Comparison of ENCODE assay signal across 19 cellular contexts in the genomic region with DNA sequence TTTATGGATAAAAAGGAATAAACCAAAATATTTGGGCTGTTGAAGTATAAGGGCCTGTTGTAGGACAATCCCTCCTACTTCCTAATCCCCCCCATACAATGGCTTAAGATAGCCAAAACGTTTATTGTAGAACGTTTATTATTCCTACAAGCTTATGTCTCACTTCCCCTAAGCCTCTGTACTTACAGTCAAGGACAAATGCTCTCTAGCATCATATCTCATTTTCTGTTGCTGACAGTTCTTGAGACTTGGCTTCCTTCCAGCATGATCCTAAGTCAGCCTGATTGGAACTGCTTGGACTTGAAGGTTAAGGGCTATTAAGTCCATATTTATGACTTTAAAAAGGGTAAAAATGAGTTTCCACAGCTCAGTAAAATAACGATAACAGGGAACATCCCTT. TPM values are rescaled to one million over a fixed set of nuclear protein-coding genes. Genes with fewer than 3 reads are reported as not detected.
A peak's percentile ranks its signal among the peaks of the same experiment; 100 is the strongest.
DNase-seq lines count a peak whose midpoint lies in the region; ATAC-seq, FAIRE-seq and TF ChIP-seq lines count a peak whose summit lies in the region.
"Had no signal": no experiment of that assay in that cellular context is flagged by ENCODE, and none has a peak within 500 bp of the region (broad histone marks: within the 10 kb centered on the region; RNA-seq: fewer than 3 reads in every experiment).

No MANE protein-coding gene starts in this region.

- no peak overlapping the region for H2AFZ ChIP-seq in HepG2 (ENCODE audit: low read length)
- H2AFZ ChIP-seq in endothelial cell of umbilical vein (ENCODE audit: low read depth, low read length), result no peak overlapping the region

- H3K4me3 ChIP-seq in HepG2 (replicated peaks in 1 of 3; ENCODE audit: insufficient read depth in 1 of 3, low read depth in 2 of 3, low read length in 3 of 3), result no peak overlapping the region
- H3K4me3 ChIP-seq in right lobe of liver, result no peak overlapping the region
- no peak overlapping the region for H3K4me3 ChIP-seq in endothelial cell of umbilical vein (replicated peaks in 1 of 3; ENCODE audit: insufficient read depth in 1 of 3, low read depth in 1 of 3, low read length in 3 of 3)
- no peak overlapping the region for H3K4me3 ChIP-seq in testis
- H3K4me3 ChIP-seq: dorsolateral prefrontal cortex had no signal

- no peak for TF ChIP-seq EP300 in HepG2 (IDR thresholded peaks at IDR 0.05; ENCODE audit: low read depth in 2 of 2, low read length in 2 of 2)
- no peak for TF ChIP-seq EP300 in HepG2 (CRISPR knock-in tag; IDR thresholded peaks at IDR 0.05; ENCODE audit: borderline replicate concordance)

- BruUV-seq in HepG2 (replicated peaks; lab: Mats Ljungman, UMichigan) (TSS peak; percentile 37), endothelial cell of umbilical vein (replicated peaks; lab: Mats Ljungman, UMichigan) (no TSS peak)

- H3K27ac ChIP-seq in HepG2 (ENCODE audit: extremely low read length, insufficient read depth, low read length) (no peak overlapping the region), right lobe of liver (no peak overlapping the region), endothelial cell of umbilical vein (ENCODE audit: insufficient read depth, low read depth, low read length) (no peak overlapping the region), testis (no peak overlapping the region)
- H3K27ac ChIP-seq: dorsolateral prefrontal cortex had no signal

- TF ChIP-seq RAD21 in HepG2 (CRISPR knock-in tag; IDR thresholded peaks at IDR 0.05), result no peak

- 90% methylated on average over 3 of the region's 3 CpGs for WGBS in HepG2 (ENCODE audit: low lambda C conversion rate)
- 66% methylated on average over 3 of the region's 3 CpGs for WGBS in right lobe of liver (ENCODE audit: insufficient coverage, low coverage, low lambda C conversion rate, missing lambda C conversion rate)
- WGBS in testis, 2 donors, result 27 to 42% methylated on average over 3 of the region's 3 CpGs

- H3K9me3 ChIP-seq in HepG2 (ENCODE audit: low read length) (no peaks in the 10 kb centered on the region), right lobe of liver (no peaks in the 10 kb centered on the region), endothelial cell of umbilical vein (replicated peaks; ENCODE audit: control insufficient read depth, insufficient read depth, low read length) (no peaks in the 10 kb centered on the region), testis (no peaks in the 10 kb centered on the region)

- H3K4me2 ChIP-seq in HepG2 (ENCODE audit: low read depth, low read length) (no peak overlapping the region), endothelial cell of umbilical vein (ENCODE audit: insufficient read depth, low read length) (no peak overlapping the region)

- H3K9ac ChIP-seq in HepG2 (ENCODE audit: insufficient read depth, low read depth, low read length) (no peak overlapping the region), endothelial cell of umbilical vein (replicated peaks; ENCODE audit: extremely low read depth, insufficient read depth, low read length) (no peak overlapping the region)

- FAIRE-seq in HepG2 (lab: Jason Lieb, UNC) (no peak), endothelial cell of umbilical vein (lab: Jason Lieb, UNC) (peak; percentile 28)
- FAIRE-seq: astrocyte had no signal

- H3K9me1 ChIP-seq in endothelial cell of umbilical vein (replicated peaks; ENCODE audit: control insufficient read depth, extremely low read depth, insufficient read depth, low read length), result no peaks in the 10 kb centered on the region

- H4K20me1 ChIP-seq in HepG2 (ENCODE audit: insufficient read depth, low read length) (no peaks in the 10 kb centered on the region), endothelial cell of umbilical vein (replicated peaks; ENCODE audit: control insufficient read depth, extremely low read depth, insufficient read depth, low read length) (no peaks in the 10 kb centered on the region)

- TF ChIP-seq POLR2A in HepG2 (IDR thresholded peaks at IDR 0.05; ENCODE audit: insufficient read depth in 1 of 2, low read depth in 2 of 2, low read length in 2 of 2), result no peak
- TF ChIP-seq POLR2A in right lobe of liver (IDR thresholded peaks at IDR 0.05), result no peak
- TF ChIP-seq POLR2A in endothelial cell of umbilical vein (IDR thresholded peaks at IDR 0.05; ENCODE audit: low read depth, low read length), result no peak
- no peak for TF ChIP-seq POLR2A in testis (IDR thresholded peaks at IDR 0.05)

- H3K27me3 ChIP-seq in HepG2 (ENCODE audit: control insufficient read depth in 1 of 2, insufficient read depth in 2 of 2, low read length in 2 of 2) (no peaks in the 10 kb centered on the region), right lobe of liver (no peaks in the 10 kb centered on the region), endothelial cell of umbilical vein (ENCODE audit: control insufficient read depth in 2 of 2, insufficient read depth in 2 of 2, low read length in 2 of 2) (no peaks in the 10 kb centered on the region), testis (no peaks in the 10 kb centered on the region)
- H3K27me3 ChIP-seq: dorsolateral prefrontal cortex had no signal

- intact Hi-C loops in HepG2 (cut with micrococcal nuclease; ENCODE audit: unreplicated experiment) (no loop called here), right lobe of liver (cut with DNase I) (no loop called here), endothelial cell of umbilical vein (cut with micrococcal nuclease) (no loop called here), testis (cut with DNase I; ENCODE audit: low total_unique reads) (no loop called here)

- H3K36me3 ChIP-seq in HepG2 (replicated peaks in 1 of 2; ENCODE audit: control insufficient read depth in 1 of 2, insufficient read depth in 2 of 2, low read length in 2 of 2), result peaks cover 8 to 27% of the 10 kb centered on the region in 2 experiments
- peaks cover 0 to 41% (median 4%) of the 10 kb centered on the region in 4 donors for H3K36me3 ChIP-seq in right lobe of liver
- peaks cover 0 to 6% of the 10 kb centered on the region in 2 experiments for H3K36me3 ChIP-seq in endothelial cell of umbilical vein (ENCODE audit: control insufficient read depth in 2 of 2, extremely low read depth in 1 of 2, insufficient read depth in 2 of 2, low read length in 2 of 2)
- no peaks in the 10 kb centered on the region for H3K36me3 ChIP-seq in testis (ENCODE audit: low read depth, missing control alignments)

- DNase-seq in DMS53 (lab: John Stamatoyannopoulos, UW) (peak; percentile 15), DMS53 treated with DMSO at 0.1 percent for 48 hours (lab: John Stamatoyannopoulos, UW; ENCODE audit: unreplicated experiment) (no peak), HepG2 (ENCODE audit: low spot score) (no peak), right lobe of liver (no peak), endothelial cell of umbilical vein (ENCODE audit: low read depth, low spot score) (peak; percentile 56), testis (peak; percentile 40), SHP77 treated with DMSO at 0.1 percent for 48 hours (lab: John Stamatoyannopoulos, UW) (no peak)
- DNase-seq: 8988T; activated B cell treated with CpG ODN at 0.5 μM for 24 hours; activated CD8-positive, alpha-beta memory T cell treated with anti-CD3 and anti-CD28 coated beads, Interleukin-2, amount 50 U/mL, for 4 hours; CD8-positive, alpha-beta T cell; dorsolateral prefrontal cortex; kidney glomerular epithelial cell; NCI-H2081; NCI-H510A treated with DMSO at 0.1 percent for 48 hours had no signal

- H3K79me2 ChIP-seq in HepG2 (ENCODE audit: insufficient read depth, low read length) (no peaks in the 10 kb centered on the region), endothelial cell of umbilical vein (ENCODE audit: control insufficient read depth, insufficient read depth, low read length) (no peaks in the 10 kb centered on the region)

- POLR2A ChIA-PET in HepG2 (lab: Yijun Ruan, JAX), result no interaction called here
- POLR2A ChIA-PET in endothelial cell of umbilical vein (lab: Charles Lee), result no interaction called here

- dilution Hi-C loops in endothelial cell of umbilical vein (cut with MboI; ENCODE audit: extremely low pct_ligation_motif_present, low sequenced_read_pairs), result no loop called here

- in situ Hi-C loops in HepG2 (cut with HindIII; ENCODE audit: extremely low pct_ligation_motif_present, low pct_unique_long_range_greater_than_20kb), result no loop called here

- no peaks in the 10 kb centered on the region for H3K4me1 ChIP-seq in HepG2 (ENCODE audit: insufficient read depth, low read length)
- no peaks in the 10 kb centered on the region for H3K4me1 ChIP-seq in right lobe of liver
- H3K4me1 ChIP-seq in endothelial cell of umbilical vein (ENCODE audit: control insufficient read depth, extremely low read depth, insufficient read depth, low read length), result peaks cover 6% of the 10 kb centered on the region
- H3K4me1 ChIP-seq in testis, result peaks cover 7% of the 10 kb centered on the region

- ATAC-seq in HepG2, result no peak
- ATAC-seq in right lobe of liver, result no peak
- no peak for ATAC-seq in GM21447 (IDR thresholded peaks at IDR 0.05; ENCODE audit: unreplicated experiment)
- ATAC-seq: CD8-positive, alpha-beta T cell had no signal

- CTCF ChIA-PET in HepG2 (lab: Yijun Ruan, JAX; ENCODE audit: low intra/inter-chr PET ratio, low total read pairs), result no interaction called here
- CTCF ChIA-PET in endothelial cell of umbilical vein (lab: Charles Lee), result interaction anchor here (0.6 to 1.4 kb wide), 2 partner anchors 10 to 13 kb away, joined by 3 to 4 read pairs; no protein-coding TSS in a partner anchor

- no peak for TF ChIP-seq CTCF in HepG2 (CRISPR knock-in tag; IDR thresholded peaks at IDR 0.05)
- TF ChIP-seq CTCF in right lobe of liver (IDR thresholded peaks at IDR 0.05), result no peak
- no peak for TF ChIP-seq CTCF in endothelial cell of umbilical vein (IDR thresholded peaks at IDR 0.05; ENCODE audit: extremely low read depth in 1 of 2, insufficient read depth in 1 of 2, low read depth in 1 of 2, low read length in 2 of 2)
- no peak for TF ChIP-seq CTCF in testis (IDR thresholded peaks at IDR 0.05)

RNA-seq across cellular contexts. Expression of gene MISFA, which starts 8.8 kb away (rescaled TPM):
- total RNA-seq in HepG2 (2016; rRNA removed; fragmentation: Illumina TruSeq; extraction: Trizol) (4.8 and 5.4 TPM in 2 replicates), right lobe of liver (1 to 10 TPM in 3 of 6 experiments, under 1 TPM in 1, not detected in 2; 0.83 to 2.2 (median 1.4) TPM), endothelial cell of umbilical vein (2.8 and 3.6 TPM in 2 replicates), testis (100 to 1,000 TPM in 1 of 2 donors, 10 to 100 TPM in 1; 72.3 to 202 TPM)
- total RNA-seq in HepG2 (2016; cell fraction: cytosol; rRNA removed; fragmentation: Illumina TruSeq; extraction: Trizol; ENCODE audit: low read depth), result 12.1 and 19.1 TPM in 2 replicates
- total RNA-seq in HepG2 (2016; cell fraction: insoluble cytoplasmic fraction; rRNA removed; fragmentation: Illumina TruSeq; extraction: Trizol), result 6.5 and 7.6 TPM in 2 replicates
- total RNA-seq in HepG2 (2016; cell fraction: membrane; rRNA removed; fragmentation: Illumina TruSeq; extraction: Trizol), result 9.0 and 12.8 TPM in 2 replicates
- total RNA-seq in HepG2 (2016; cell fraction: nucleus; rRNA removed; fragmentation: Illumina TruSeq; extraction: Trizol), result 4.3 and 7.6 TPM in 2 replicates
- polyA plus RNA-seq in HepG2 (2011; rRNA removed) (0.90 and 1.4 TPM in 2 replicates), endothelial cell of umbilical vein (0.75 and 1.4 TPM in 2 replicates), testis (ENCODE audit: insufficient read depth, low read depth, low replicate concordance) (483 TPM)
- 1.5 and 2.5 TPM in 2 replicates for polyA plus RNA-seq in HepG2 (2011; cell fraction: cytosol; rRNA removed)
- polyA plus RNA-seq in HepG2 (2011; cell fraction: nucleus; rRNA removed), result 0.33 and 1.5 TPM in 2 replicates
- polyA plus RNA-seq in HepG2 (2012), result 3.7 and 3.8 TPM in 2 replicates
- 13.7 and 20.5 TPM in 2 replicates for polyA plus RNA-seq in HepG2 (2016; cell fraction: cytosol; fragmentation: Illumina TruSeq; extraction: Trizol; ENCODE audit: low read depth)
- 4.9 and 5.4 TPM in 2 replicates for polyA plus RNA-seq in HepG2 (2016; cell fraction: insoluble cytoplasmic fraction; fragmentation: Illumina TruSeq; extraction: Trizol; ENCODE audit: low read depth)
- 4.5 and 10.5 TPM in 2 replicates for polyA plus RNA-seq in HepG2 (2016; cell fraction: membrane; fragmentation: Illumina TruSeq; extraction: Trizol; ENCODE audit: low read depth)
- 13.2 and 14.4 TPM in 2 replicates for polyA plus RNA-seq in HepG2 (2016; cell fraction: nucleus; fragmentation: Illumina TruSeq; extraction: Trizol; ENCODE audit: insufficient read depth, low read depth)
- polyA minus RNA-seq in HepG2 (2011; rRNA and poly(A)+ RNA removed; ENCODE audit: low replicate concordance), result 1.5 and 2.2 TPM in 2 replicates
- 1.9 TPM in 1 of 2 replicates, not detected in the other for polyA minus RNA-seq in HepG2 (2011; cell fraction: cytosol; rRNA and poly(A)+ RNA removed)
- 6.2 and 8.6 TPM in 2 replicates for polyA minus RNA-seq in HepG2 (2011; cell fraction: nucleus; rRNA and poly(A)+ RNA removed)
- polyA plus RNA-seq in endothelial cell of umbilical vein (2011; cell fraction: cytosol; rRNA removed), result 1.4 and 1.8 TPM in 2 replicates
- polyA plus RNA-seq in endothelial cell of umbilical vein (2011; cell fraction: nucleus; rRNA removed), result 0.54 and 1.1 TPM in 2 replicates
- 0.88 and 3.4 TPM in 2 replicates for polyA plus RNA-seq in endothelial cell of umbilical vein (2012)
- polyA minus RNA-seq in endothelial cell of umbilical vein, result not detected in 2 replicates
- not detected for polyA minus RNA-seq in endothelial cell of umbilical vein (2011; cell fraction: cytosol; rRNA and poly(A)+ RNA removed)
- polyA minus RNA-seq in endothelial cell of umbilical vein (2011; cell fraction: nucleus; rRNA and poly(A)+ RNA removed), result 1.6 TPM in 2 replicates
- total RNA-seq: CD8-positive, alpha-beta T cell; HT1080; skeletal muscle tissue had no signal

RNA-seq across cellular contexts. Expression of gene UEVLD, which starts 19.8 kb away (rescaled TPM):
- 13.7 and 21.1 TPM in 2 replicates for total RNA-seq in HepG2 (2016; rRNA removed; fragmentation: Illumina TruSeq; extraction: Trizol)
- 4.0 and 5.2 TPM in 2 replicates for total RNA-seq in HepG2 (2016; cell fraction: cytosol; rRNA removed; fragmentation: Illumina TruSeq; extraction: Trizol; ENCODE audit: low read depth)
- total RNA-seq in HepG2 (2016; cell fraction: insoluble cytoplasmic fraction; rRNA removed; fragmentation: Illumina TruSeq; extraction: Trizol), result 10.6 and 18.2 TPM in 2 replicates
- total RNA-seq in HepG2 (2016; cell fraction: membrane; rRNA removed; fragmentation: Illumina TruSeq; extraction: Trizol), result 4.6 and 4.8 TPM in 2 replicates
- total RNA-seq in HepG2 (2016; cell fraction: nucleus; rRNA removed; fragmentation: Illumina TruSeq; extraction: Trizol), result 7.3 and 11.3 TPM in 2 replicates
- 5.4 and 5.7 TPM in 2 replicates for polyA plus RNA-seq in HepG2 (2011; rRNA removed)
- polyA plus RNA-seq in HepG2 (2011; cell fraction: cytosol; rRNA removed), result 2.8 and 6.2 TPM in 2 replicates
- polyA plus RNA-seq in HepG2 (2011; cell fraction: nucleus; rRNA removed), result 1.9 and 2.2 TPM in 2 replicates
- polyA plus RNA-seq in HepG2 (2012), result 6.7 and 6.9 TPM in 2 replicates
- 0.79 and 0.94 TPM in 2 replicates for polyA plus RNA-seq in HepG2 (2016; cell fraction: cytosol; fragmentation: Illumina TruSeq; extraction: Trizol; ENCODE audit: low read depth)
- 11.7 and 12.9 TPM in 2 replicates for polyA plus RNA-seq in HepG2 (2016; cell fraction: insoluble cytoplasmic fraction; fragmentation: Illumina TruSeq; extraction: Trizol; ENCODE audit: low read depth)
- polyA plus RNA-seq in HepG2 (2016; cell fraction: membrane; fragmentation: Illumina TruSeq; extraction: Trizol; ENCODE audit: low read depth), result 1.8 and 2.0 TPM in 2 replicates
- 5.8 and 7.6 TPM in 2 replicates for polyA plus RNA-seq in HepG2 (2016; cell fraction: nucleus; fragmentation: Illumina TruSeq; extraction: Trizol; ENCODE audit: insufficient read depth, low read depth)
- polyA minus RNA-seq in HepG2 (2011; rRNA and poly(A)+ RNA removed; ENCODE audit: low replicate concordance), result 5.8 and 13.5 TPM in 2 replicates
- polyA minus RNA-seq in HepG2 (2011; cell fraction: cytosol; rRNA and poly(A)+ RNA removed), result 3.6 and 3.9 TPM in 2 replicates
- polyA minus RNA-seq in HepG2 (2011; cell fraction: nucleus; rRNA and poly(A)+ RNA removed), result 9.1 and 11.7 TPM in 2 replicates
- 10 to 100 TPM in 2 of 6 experiments, 1 to 10 TPM in 4; 9.5 to 18.1 (median 9.9) TPM for total RNA-seq in right lobe of liver
- 19.1 and 22.5 TPM in 2 replicates for total RNA-seq in endothelial cell of umbilical vein
- 8.0 and 9.2 TPM in 2 replicates for polyA plus RNA-seq in endothelial cell of umbilical vein
- 9.5 and 12.1 TPM in 2 replicates for polyA plus RNA-seq in endothelial cell of umbilical vein (2011; cell fraction: cytosol; rRNA removed)
- 11.5 and 13.9 TPM in 2 replicates for polyA plus RNA-seq in endothelial cell of umbilical vein (2011; cell fraction: nucleus; rRNA removed)
- 17.0 and 21.0 TPM in 2 replicates for polyA plus RNA-seq in endothelial cell of umbilical vein (2012)
- polyA minus RNA-seq in endothelial cell of umbilical vein, result 15.7 and 19.2 TPM in 2 replicates
- polyA minus RNA-seq in endothelial cell of umbilical vein (2011; cell fraction: cytosol; rRNA and poly(A)+ RNA removed), result 11.8 TPM
- 7.3 and 12.1 TPM in 2 replicates for polyA minus RNA-seq in endothelial cell of umbilical vein (2011; cell fraction: nucleus; rRNA and poly(A)+ RNA removed)
- 10 to 100 TPM; 21.9 to 25.7 TPM for total RNA-seq in testis
- 15.1 TPM for polyA plus RNA-seq in testis (ENCODE audit: insufficient read depth, low read depth, low replicate concordance)

RNA-seq across cellular contexts. Expression of gene SPTY2D1, which starts 25.8 kb away (rescaled TPM):
- total RNA-seq in HepG2 (2016; rRNA removed; fragmentation: Illumina TruSeq; extraction: Trizol), result 14.8 and 22.2 TPM in 2 replicates
- 1.1 and 1.2 TPM in 2 replicates for total RNA-seq in HepG2 (2016; cell fraction: cytosol; rRNA removed; fragmentation: Illumina TruSeq; extraction: Trizol; ENCODE audit: low read depth)
- total RNA-seq in HepG2 (2016; cell fraction: insoluble cytoplasmic fraction; rRNA removed; fragmentation: Illumina TruSeq; extraction: Trizol), result 16.2 and 20.9 TPM in 2 replicates
- total RNA-seq in HepG2 (2016; cell fraction: membrane; rRNA removed; fragmentation: Illumina TruSeq; extraction: Trizol), result 3.3 and 4.4 TPM in 2 replicates
- total RNA-seq in HepG2 (2016; cell fraction: nucleus; rRNA removed; fragmentation: Illumina TruSeq; extraction: Trizol), result 9.3 and 9.9 TPM in 2 replicates
- polyA plus RNA-seq in HepG2 (2011; rRNA removed), result 5.4 and 6.9 TPM in 2 replicates
- polyA plus RNA-seq in HepG2 (2011; cell fraction: cytosol; rRNA removed), result 5.7 and 7.0 TPM in 2 replicates
- 3.7 and 3.8 TPM in 2 replicates for polyA plus RNA-seq in HepG2 (2011; cell fraction: nucleus; rRNA removed)
- 5.1 and 6.9 TPM in 2 replicates for polyA plus RNA-seq in HepG2 (2012)
- 0.76 and 0.80 TPM in 2 replicates for polyA plus RNA-seq in HepG2 (2016; cell fraction: cytosol; fragmentation: Illumina TruSeq; extraction: Trizol; ENCODE audit: low read depth)
- polyA plus RNA-seq in HepG2 (2016; cell fraction: insoluble cytoplasmic fraction; fragmentation: Illumina TruSeq; extraction: Trizol; ENCODE audit: low read depth), result 13.3 and 15.1 TPM in 2 replicates
- 1.7 and 2.0 TPM in 2 replicates for polyA plus RNA-seq in HepG2 (2016; cell fraction: membrane; fragmentation: Illumina TruSeq; extraction: Trizol; ENCODE audit: low read depth)
- polyA plus RNA-seq in HepG2 (2016; cell fraction: nucleus; fragmentation: Illumina TruSeq; extraction: Trizol; ENCODE audit: insufficient read depth, low read depth), result 9.4 and 9.7 TPM in 2 replicates
- polyA minus RNA-seq in HepG2 (2011; rRNA and poly(A)+ RNA removed; ENCODE audit: low replicate concordance), result 14.5 and 22.2 TPM in 2 replicates
- polyA minus RNA-seq in HepG2 (2011; cell fraction: cytosol; rRNA and poly(A)+ RNA removed), result 7.8 and 7.9 TPM in 2 replicates
- polyA minus RNA-seq in HepG2 (2011; cell fraction: nucleus; rRNA and poly(A)+ RNA removed), result 7.9 and 9.3 TPM in 2 replicates
- total RNA-seq in right lobe of liver, result 10 to 100 TPM in 1 of 6 experiments, 1 to 10 TPM in 5; 6.3 to 14.7 (median 8.4) TPM
- total RNA-seq in endothelial cell of umbilical vein, result 13.7 and 18.7 TPM in 2 replicates
- polyA plus RNA-seq in endothelial cell of umbilical vein, result 5.5 and 5.8 TPM in 2 replicates
- polyA plus RNA-seq in endothelial cell of umbilical vein (2011; cell fraction: cytosol; rRNA removed), result 6.0 and 6.3 TPM in 2 replicates
- polyA plus RNA-seq in endothelial cell of umbilical vein (2011; cell fraction: nucleus; rRNA removed), result 4.6 and 6.5 TPM in 2 replicates
- 13.1 and 16.2 TPM in 2 replicates for polyA plus RNA-seq in endothelial cell of umbilical vein (2012)
- 11.6 and 12.4 TPM in 2 replicates for polyA minus RNA-seq in endothelial cell of umbilical vein
- 15.3 TPM for polyA minus RNA-seq in endothelial cell of umbilical vein (2011; cell fraction: cytosol; rRNA and poly(A)+ RNA removed)
- 5.9 and 8.4 TPM in 2 replicates for polyA minus RNA-seq in endothelial cell of umbilical vein (2011; cell fraction: nucleus; rRNA and poly(A)+ RNA removed)
- 10 to 100 TPM; 23.9 to 28.2 TPM for total RNA-seq in testis
- 11.5 TPM for polyA plus RNA-seq in testis (ENCODE audit: insufficient read depth, low read depth, low replicate concordance)

Comparison
In these comparisons a context has a peak if more than half of its experiments do, and no peak if none do; other contexts are left out.
1. DNase-seq: peak in DMS53 (single experiment), endothelial cell of umbilical vein (single experiment) and testis (single experiment); none in DMS53 treated with DMSO at 0.1 percent for 48 hours (single experiment), HepG2 (single experiment), right lobe of liver (0 of 3) and SHP77 treated with DMSO at 0.1 percent for 48 hours (single experiment).